18 cellular contexts compared by ENCODE assay signal in the genomic region with DNA sequence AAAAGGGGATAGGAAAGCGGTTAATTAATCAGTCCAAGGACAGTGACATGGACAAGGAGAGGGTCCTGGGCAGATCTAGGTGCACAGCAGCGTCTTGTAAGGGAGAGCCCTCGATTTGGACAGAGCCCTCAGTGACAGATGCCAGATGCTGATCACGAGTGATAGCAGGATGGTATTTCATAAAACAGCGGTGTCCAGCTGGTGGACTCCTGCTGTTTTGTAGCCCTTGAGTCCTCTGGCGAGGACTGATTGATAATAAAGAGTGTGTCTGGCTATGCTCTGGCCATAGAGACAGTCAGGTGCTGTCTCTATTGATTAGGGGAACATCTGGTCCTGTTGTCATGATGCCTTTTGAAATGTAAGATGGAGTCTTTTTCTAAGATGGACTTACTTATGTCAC.
"Had no signal": no experiment of that assay in that cellular context is flagged by ENCODE, and none has a peak within 500 bp of the region (broad histone marks: within the 10 kb centered on the region; RNA-seq: fewer than 3 reads in every experiment).

No MANE protein-coding gene starts in this region.

- DNase-seq: activated CD4-positive, alpha-beta T cell treated with anti-CD3 and anti-CD28 coated beads, Interleukin-2, amount 50 U/mL, for 1 hour; activated effector memory CD4-positive, alpha-beta T cell treated with Interleukin-2 at 50 U/mL for 16 hours; activated naive CD4-positive, alpha-beta T cell treated with anti-CD3 and anti-CD28 coated beads, Interleukin-2, amount 50 U/mL, for 16 hours; activated T-cell treated with anti-CD3 and anti-CD28 coated beads, Interleukin-2, amount 50 U/mL, for 4 hours; dorsolateral prefrontal cortex; endodermal cell; erythroblast; gastrocnemius medialis; heart left ventricle; immature natural killer cell; lower lobe of right lung; stimulated activated CD4-positive, alpha-beta T cell treated with anti-CD3 and anti-CD28 coated beads, Interleukin-1b, Interleukin-23, amount 100 ng/mL, for 48 hours; T1000 had no signal

- H3K4me1 Mint-ChIP-seq: mesothelial cell of epicardium had no signal

- H3K27ac ChIP-seq: dorsolateral prefrontal cortex, gastrocnemius medialis, heart left ventricle, lower lobe of right lung had no signal

- H3K4me3 ChIP-seq: dorsolateral prefrontal cortex, gastrocnemius medialis, heart left ventricle, lower lobe of right lung had no signal

- H3K9me3 Mint-ChIP-seq: immature natural killer cell had no signal

- H3K27me3 ChIP-seq: dorsolateral prefrontal cortex, gastrocnemius medialis, heart left ventricle had no signal

- H3K9me3 ChIP-seq: gastrocnemius medialis, lower lobe of right lung had no signal

- H3K27ac Mint-ChIP-seq: endodermal cell, immature natural killer cell, mesothelial cell of epicardium had no signal

- H3K36me3 ChIP-seq: gastrocnemius medialis, heart left ventricle, lower lobe of right lung had no signal

- H3K4me1 ChIP-seq: lower lobe of right lung had no signal

- FAIRE-seq: urothelium cell line had no signal

- ATAC-seq: activated CD4-positive, CD25-positive, alpha-beta regulatory T cell treated with anti-CD3 and anti-CD28 coated beads, Interleukin-2, amount 50 U/mL, for 24 hours; activated T-cell treated with anti-CD3 and anti-CD28 coated beads, Interleukin-2, amount 50 U/mL, for 4 hours; gastrocnemius medialis; heart left ventricle; lower lobe of right lung; sciatic nerve had no signal

- H3K4me3 Mint-ChIP-seq: activated T-cell treated with anti-CD3 and anti-CD28 coated beads, Interleukin-2, amount 50 U/mL, for 4 hours; endodermal cell; immature natural killer cell; mesothelial cell of epicardium; neural crest cell had no signal
